ENCODE assay signal across 9 cellular contexts in genomic region chr13:35470671-35471465, GRCh38. TPM values are rescaled to one million over a fixed set of nuclear protein-coding genes. Genes with fewer than 3 reads are reported as not detected.
DNase-seq lines count a peak whose midpoint lies in the region; ATAC-seq and TF ChIP-seq lines count a peak whose summit lies in the region.
"Had no signal": no experiment of that assay in that cellular context is flagged by ENCODE, and none has a peak within 500 bp of the region (broad histone marks: within the 10 kb centered on the region; RNA-seq: fewer than 3 reads in every experiment).

No MANE protein-coding gene starts in this region.

- no peaks in the 10 kb centered on the region for H3K36me3 ChIP-seq in duodenal mucosa (ENCODE audit: control insufficient read depth in 1 of 2, insufficient read depth in 2 of 2, low read length in 2 of 2)
- H3K36me3 ChIP-seq in stomach, result no peaks in the 10 kb centered on the region

- H3K4me1 ChIP-seq in duodenal mucosa (ENCODE audit: control insufficient read depth in 1 of 2, insufficient read depth in 2 of 2, low read length in 2 of 2), result peaks cover 10% of the 10 kb centered on the region in 2 donors
- peaks cover 0 to 28% (median 21%) of the 10 kb centered on the region in 4 donors for H3K4me1 ChIP-seq in stomach

- no peak overlapping the region for H3K9ac ChIP-seq in duodenal mucosa (ENCODE audit: low read depth in 1 of 2, low read length in 2 of 2)

- 3 to 13% (median 6%) methylated on average over 37 to 58 of the region's 58 CpGs for WGBS in stomach, 5 donors

- no peak overlapping the region for H3K27ac ChIP-seq in duodenal mucosa (ENCODE audit: low read depth, low read length)
- peak overlapping the region; percentile 46 to 80 (median 71) for H3K27ac ChIP-seq in stomach

- H3K9me3 ChIP-seq in duodenal mucosa (ENCODE audit: control insufficient read depth in 1 of 2, low read length in 2 of 2) (no peaks in the 10 kb centered on the region), stomach (peaks cover 0 to 9% (median 0%) of the 10 kb centered on the region in 4 donors)

- no peak for TF ChIP-seq EP300 in stomach (IDR thresholded peaks at IDR 0.05)

- TF ChIP-seq CTCF in stomach (IDR thresholded peaks at IDR 0.05), result no peak

- peak; percentile 52 for ATAC-seq in left lobe of liver
- no peak for ATAC-seq in HG02870 (IDR thresholded peaks at IDR 0.05; ENCODE audit: unreplicated experiment)

- H3K4me3 ChIP-seq in duodenal mucosa (ENCODE audit: low read depth in 1 of 2, low read length in 2 of 2), result peak overlapping the region; percentile 49 to 58
- H3K4me3 ChIP-seq in stomach, result peak overlapping the region; percentile 38 to 45 (median 44)

- H3K27me3 ChIP-seq in duodenal mucosa (ENCODE audit: control insufficient read depth in 1 of 2, insufficient read depth in 2 of 2, low read length in 2 of 2), result peaks cover 46 to 57% of the 10 kb centered on the region in 2 donors
- H3K27me3 ChIP-seq in stomach, result peaks cover 0 to 67% (median 37%) of the 10 kb centered on the region in 3 donors

- intact Hi-C loops in stomach (cut with DNase I; ENCODE audit: low total_unique reads), result no loop called here

- DNase-seq in NCI-H82 treated with DMSO at 0.1 percent for 48 hours (lab: John Stamatoyannopoulos, UW; ENCODE audit: unreplicated experiment) (peak; percentile 94), left lobe of liver (ENCODE audit: low spot score) (no peak), stomach (no peak), pons (ENCODE audit: low spot score) (no peak), KG1 (lab: John Stamatoyannopoulos, UW) (no peak), COR-L47 (lab: John Stamatoyannopoulos, UW) (no peak)
- DNase-seq: activated effector memory CD4-positive, alpha-beta T cell treated with anti-CD3 and anti-CD28 coated beads, Interleukin-2, amount 50 U/mL, for 16 hours had no signal

- TF ChIP-seq POLR2A in stomach (IDR thresholded peaks at IDR 0.05), result no peak

RNA-seq across cellular contexts. Expression of gene MAB21L1, which starts 5.6 kb away (rescaled TPM):
- not detected for total RNA-seq in left lobe of liver
- total RNA-seq in stomach, result 1 to 10 TPM in 2 of 5 donors, not detected in 3; 1.0 to 2.0 TPM
- polyA plus RNA-seq in stomach, result 1 to 10 TPM in 1 of 3 donors, under 1 TPM in 2; 0.30 to 1.7 (median 0.31) TPM
